ENCODE assay signal across 12 cellular contexts in genomic region chr17:45313927-45314760, GRCh38. TPM values are rescaled to one million over a fixed set of nuclear protein-coding genes. Genes with fewer than 3 reads are reported as not detected.
DNase-seq lines count a peak whose midpoint lies in the region; ATAC-seq, FAIRE-seq and TF ChIP-seq lines count a peak whose summit lies in the region.
"Had no signal": no experiment of that assay in that cellular context is flagged by ENCODE, and none has a peak within 500 bp of the region (broad histone marks: within the 10 kb centered on the region; RNA-seq: fewer than 3 reads in every experiment).

No MANE protein-coding gene starts in this region.

- H3K79me2 ChIP-seq in DND-41 (ENCODE audit: insufficient read depth, low read length), result peaks cover 73% of the 10 kb centered on the region
- H3K79me2 ChIP-seq in PC-3 (ENCODE audit: low read length), result peaks cover 79% of the 10 kb centered on the region
- H3K79me2 ChIP-seq in endothelial cell of umbilical vein (ENCODE audit: control insufficient read depth, insufficient read depth, low read length), result peaks cover 67% of the 10 kb centered on the region

- FAIRE-seq in endothelial cell of umbilical vein (lab: Jason Lieb, UNC), result peak; percentile 24
- FAIRE-seq: colon had no signal

- dilution Hi-C loops in endothelial cell of umbilical vein (cut with MboI; ENCODE audit: extremely low pct_ligation_motif_present, low sequenced_read_pairs), result no loop called here

- BruUV-seq in PC-3 (replicated peaks; lab: Mats Ljungman, UMichigan) (no TSS peak), endothelial cell of umbilical vein (replicated peaks; lab: Mats Ljungman, UMichigan) (no TSS peak)

- intact Hi-C loops in PC-3 (cut with micrococcal nuclease) (loop anchor here (10.0 kb wide), 1 partner anchor 179 kb away; the partner anchor contains the start of genes ACBD4 and PLCD3), endothelial cell of umbilical vein (cut with micrococcal nuclease) (no loop called here), prostate gland (cut with DNase I) (no loop called here)

- H3K4me3 ChIP-seq in DND-41 (ENCODE audit: low read depth in 1 of 2, low read length in 2 of 2) (peak overlapping the region in 1 of 2 experiments; percentile 71; a peak in 2 of 4 replicates), PC-3 (ENCODE audit: low read length) (peak overlapping the region; percentile 78), endothelial cell of umbilical vein (replicated peaks in 1 of 3; ENCODE audit: insufficient read depth in 1 of 3, low read depth in 1 of 3, low read length in 3 of 3) (peak overlapping the region in 1 of 3 experiments; percentile 79), prostate gland (no peak overlapping the region)
- H3K4me3 ChIP-seq: SJSA1 had no signal

- H3K9ac ChIP-seq in DND-41 (ENCODE audit: low read depth, low read length), result peak overlapping the region; percentile 82
- peak overlapping the region; percentile 81 for H3K9ac ChIP-seq in PC-3 (ENCODE audit: low read length)
- no peak overlapping the region for H3K9ac ChIP-seq in endothelial cell of umbilical vein (replicated peaks; ENCODE audit: extremely low read depth, insufficient read depth, low read length)

- H3K36me3 ChIP-seq in DND-41 (ENCODE audit: insufficient read depth, low read length) (peaks cover 22% of the 10 kb centered on the region), PC-3 (ENCODE audit: low read depth, low read length) (peaks cover 19% of the 10 kb centered on the region), endothelial cell of umbilical vein (ENCODE audit: control insufficient read depth in 2 of 2, extremely low read depth in 1 of 2, insufficient read depth in 2 of 2, low read length in 2 of 2) (peaks cover 0 to 7% of the 10 kb centered on the region in 2 experiments), prostate gland (no peaks in the 10 kb centered on the region)

- DNase-seq in DND-41, result no peak
- no peak for DNase-seq in PC-3
- DNase-seq in endothelial cell of umbilical vein (ENCODE audit: low read depth, low spot score), result no peak
- no peak for DNase-seq in prostate gland (ENCODE audit: low spot score)
- no peak for DNase-seq in HuH-7.5 (ENCODE audit: low spot score)

- H3K27ac ChIP-seq in DND-41 (ENCODE audit: low read length) (peak overlapping the region; percentile 57), PC-3 (ENCODE audit: low read length) (peak overlapping the region; percentile 94), endothelial cell of umbilical vein (ENCODE audit: insufficient read depth, low read depth, low read length) (no peak overlapping the region), prostate gland (peak overlapping the region; percentile 74 to 96)
- H3K27ac ChIP-seq: HL-60, SJSA1 had no signal

- H3K4me2 ChIP-seq in DND-41 (ENCODE audit: insufficient read depth, low read length), result peak overlapping the region; percentile 74
- H3K4me2 ChIP-seq in PC-3 (ENCODE audit: low read length), result peak overlapping the region; percentile 89
- H3K4me2 ChIP-seq in endothelial cell of umbilical vein (ENCODE audit: insufficient read depth, low read length), result peak overlapping the region; percentile 97

- CTCF ChIA-PET in PC-3 (lab: Charles Lee) (interaction anchor here (0.6 to 1.1 kb wide), 3 partner anchors 20 to 115 kb away, joined by 3 to 6 read pairs (median 3); no protein-coding TSS in a partner anchor), endothelial cell of umbilical vein (lab: Charles Lee) (interaction anchor here (0.6 to 4.6 kb wide), 5 partner anchors 21 to 61 kb away, joined by 3 to 74 read pairs (median 3); no protein-coding TSS in a partner anchor)

- no peaks in the 10 kb centered on the region for H3K27me3 ChIP-seq in DND-41 (ENCODE audit: insufficient read depth, low read length, poor library complexity)
- H3K27me3 ChIP-seq in PC-3 (ENCODE audit: low read length), result no peaks in the 10 kb centered on the region
- H3K27me3 ChIP-seq in endothelial cell of umbilical vein (ENCODE audit: control insufficient read depth in 2 of 2, insufficient read depth in 2 of 2, low read length in 2 of 2), result no peaks in the 10 kb centered on the region
- no peaks in the 10 kb centered on the region for H3K27me3 ChIP-seq in prostate gland (replicated peaks; ENCODE audit: insufficient read depth)
- H3K27me3 ChIP-seq: SJSA1 had no signal

- no peaks in the 10 kb centered on the region for H3K9me3 ChIP-seq in DND-41 (ENCODE audit: insufficient read depth, low read length, severe bottlenecking)
- H3K9me3 ChIP-seq in PC-3 (ENCODE audit: low read length), result no peaks in the 10 kb centered on the region
- H3K9me3 ChIP-seq in endothelial cell of umbilical vein (replicated peaks; ENCODE audit: control insufficient read depth, insufficient read depth, low read length), result no peaks in the 10 kb centered on the region
- H3K9me3 ChIP-seq in prostate gland, result no peaks in the 10 kb centered on the region
- H3K9me3 ChIP-seq: SJSA1 had no signal

- WGBS in prostate gland, result 66% methylated on average over 7 of the region's 7 CpGs

- ATAC-seq in DND-41 (ENCODE audit: insufficient read depth, low read depth) (no peak), PC-3 (no peak), GM18511 (IDR thresholded peaks at IDR 0.05; ENCODE audit: unreplicated experiment) (no peak), HG02973 (IDR thresholded peaks at IDR 0.05; ENCODE audit: unreplicated experiment) (no peak), GM21529 (IDR thresholded peaks at IDR 0.05; ENCODE audit: unreplicated experiment) (no peak)

- POLR2A ChIA-PET in PC-3 (lab: Charles Lee; ENCODE audit: unreplicated experiment), result no interaction called here
- POLR2A ChIA-PET in endothelial cell of umbilical vein (lab: Charles Lee), result no interaction called here

- no peak for TF ChIP-seq CTCF in DND-41 (IDR thresholded peaks at IDR 0.05; ENCODE audit: borderline replicate concordance, extremely low read depth, low read length, poor library complexity, severe bottlenecking)
- TF ChIP-seq CTCF in PC-3 (conservative IDR thresholded peaks at IDR 0.05; ENCODE audit: low read depth, low read length), result no peak
- no peak for TF ChIP-seq CTCF in endothelial cell of umbilical vein (IDR thresholded peaks at IDR 0.05; ENCODE audit: extremely low read depth in 1 of 2, insufficient read depth in 1 of 2, low read depth in 1 of 2, low read length in 2 of 2)
- TF ChIP-seq CTCF in prostate gland (IDR thresholded peaks at IDR 0.05), result no peak

- peaks cover 67% of the 10 kb centered on the region for H3K4me1 ChIP-seq in DND-41 (ENCODE audit: insufficient read depth, low read length)
- H3K4me1 ChIP-seq in PC-3 (ENCODE audit: insufficient read depth, low read length), result peaks cover 73% of the 10 kb centered on the region
- peaks cover 42% of the 10 kb centered on the region for H3K4me1 ChIP-seq in endothelial cell of umbilical vein (ENCODE audit: control insufficient read depth, extremely low read depth, insufficient read depth, low read length)
- H3K4me1 ChIP-seq in prostate gland (replicated peaks), result peaks cover 30% of the 10 kb centered on the region

- H4K20me1 ChIP-seq in DND-41 (ENCODE audit: insufficient read depth, low read length) (peaks cover 7% of the 10 kb centered on the region; the same call in 1 of the 2 replicates), PC-3 (ENCODE audit: low read length) (peaks cover 36% of the 10 kb centered on the region), endothelial cell of umbilical vein (replicated peaks; ENCODE audit: control insufficient read depth, extremely low read depth, insufficient read depth, low read length) (no peaks in the 10 kb centered on the region)

- no peaks in the 10 kb centered on the region for H3K9me2 ChIP-seq in PC-3 (replicated peaks; ENCODE audit: low read length)

- no peak for TF ChIP-seq POLR2A in endothelial cell of umbilical vein (IDR thresholded peaks at IDR 0.05; ENCODE audit: low read depth, low read length)
- TF ChIP-seq POLR2A in prostate gland (IDR thresholded peaks at IDR 0.05), result no peak

- no peaks in the 10 kb centered on the region for H3K9me1 ChIP-seq in endothelial cell of umbilical vein (replicated peaks; ENCODE audit: control insufficient read depth, extremely low read depth, insufficient read depth, low read length)

- H3F3A ChIP-seq in PC-3 (ENCODE audit: low read length, unreplicated experiment), result peaks cover 34% of the 10 kb centered on the region

- H2AFZ ChIP-seq in DND-41 (ENCODE audit: low read depth, low read length) (no peak overlapping the region), PC-3 (ENCODE audit: low read length) (no peak overlapping the region), endothelial cell of umbilical vein (ENCODE audit: low read depth, low read length) (no peak overlapping the region)

TF ChIP-seq in endothelial cell of umbilical vein, 7 proteins besides CTCF, POLR2A, EP300 and RAD21 (continues in another document):
- TF ChIP-seq GATA2 (IDR thresholded peaks at IDR 0.05; ENCODE audit: insufficient read depth, insufficient read length, low read depth, low read length), result no peak
- TF ChIP-seq FOS (IDR thresholded peaks at IDR 0.05; ENCODE audit: borderline replicate concordance, insufficient read depth, low read length), result no peak
- TF ChIP-seq MAX (IDR thresholded peaks at IDR 0.05; ENCODE audit: insufficient read depth, insufficient read length), result no peak
- no peak for TF ChIP-seq POLR2AphosphoS5 (IDR thresholded peaks at IDR 0.05; ENCODE audit: insufficient read depth, low read depth, low read length)

RNA-seq across cellular contexts. Expression of gene MAP3K14, which starts 2.7 kb away (rescaled TPM):
- total RNA-seq in PC-3 (2014; rRNA removed) (15.9 and 16.8 TPM in 2 replicates), endothelial cell of umbilical vein (7.9 and 9.8 TPM in 2 replicates), prostate gland (10 to 100 TPM; 12.5 to 16.1 TPM)
- polyA plus RNA-seq in endothelial cell of umbilical vein, result 5.4 and 6.4 TPM in 2 replicates
- 4.0 and 5.3 TPM in 2 replicates for polyA plus RNA-seq in endothelial cell of umbilical vein (2011; cell fraction: cytosol; rRNA removed)
- polyA plus RNA-seq in endothelial cell of umbilical vein (2011; cell fraction: nucleus; rRNA removed), result 11.9 and 13.4 TPM in 2 replicates
- polyA plus RNA-seq in endothelial cell of umbilical vein (2012), result 3.6 and 5.8 TPM in 2 replicates
- 4.2 and 4.4 TPM in 2 replicates for polyA minus RNA-seq in endothelial cell of umbilical vein
- 5.4 TPM for polyA minus RNA-seq in endothelial cell of umbilical vein (2011; cell fraction: cytosol; rRNA and poly(A)+ RNA removed)
- 5.3 and 7.3 TPM in 2 replicates for polyA minus RNA-seq in endothelial cell of umbilical vein (2011; cell fraction: nucleus; rRNA and poly(A)+ RNA removed)

RNA-seq across cellular contexts. Expression of gene SPATA32, which starts 52.2 kb away (rescaled TPM):
- total RNA-seq in PC-3 (2014; rRNA removed) (not detected in 2 replicates), endothelial cell of umbilical vein (not detected in 2 replicates), prostate gland (1 to 10 TPM in 1 of 2 donors, not detected in 1; 3.2 TPM)
- polyA plus RNA-seq in endothelial cell of umbilical vein, result not detected in 2 replicates
- polyA plus RNA-seq in endothelial cell of umbilical vein (2011; cell fraction: cytosol; rRNA removed), result not detected in 2 replicates
- not detected in 2 replicates for polyA plus RNA-seq in endothelial cell of umbilical vein (2011; cell fraction: nucleus; rRNA removed)
- not detected in 2 replicates for polyA plus RNA-seq in endothelial cell of umbilical vein (2012)
- not detected in 2 replicates for polyA minus RNA-seq in endothelial cell of umbilical vein
- not detected for polyA minus RNA-seq in endothelial cell of umbilical vein (2011; cell fraction: cytosol; rRNA and poly(A)+ RNA removed)
- not detected in 2 replicates for polyA minus RNA-seq in endothelial cell of umbilical vein (2011; cell fraction: nucleus; rRNA and poly(A)+ RNA removed)
- total RNA-seq: pulmonary artery endothelial cell, SJSA1 had no signal
